18 cellular contexts compared by ENCODE assay signal in genomic region chr13:45548281-45548680, GRCh38.
"Had no signal": no experiment of that assay in that cellular context is flagged by ENCODE, and none has a peak within 500 bp of the region (broad histone marks: within the 10 kb centered on the region; RNA-seq: fewer than 3 reads in every experiment).

No MANE protein-coding gene starts in this region.

- H3K9me3 ChIP-seq: ascending aorta, gastroesophageal sphincter, mucosa of descending colon, testis, upper lobe of right lung had no signal

- H3K36me3 ChIP-seq: ascending aorta, gastroesophageal sphincter, upper lobe of right lung had no signal

- H3K27me3 Mint-ChIP-seq: activated naive CD4-positive, alpha-beta T cell treated with anti-CD3 and anti-CD28 coated beads, Interleukin-2, amount 50 U/mL, for 24 hours had no signal

- H3K4me1 ChIP-seq: ascending aorta, gastroesophageal sphincter, parathyroid adenoma, testis, upper lobe of right lung had no signal

- H3K4me1 Mint-ChIP-seq: activated naive CD4-positive, alpha-beta T cell treated with anti-CD3 and anti-CD28 coated beads, Interleukin-2, amount 50 U/mL, for 24 hours; central memory CD8-positive, alpha-beta T cell had no signal

- H3K27ac ChIP-seq: ascending aorta, coronary artery, gastroesophageal sphincter, parathyroid adenoma, testis, upper lobe of right lung had no signal

- H3K36me3 Mint-ChIP-seq: activated naive CD4-positive, alpha-beta T cell treated with anti-CD3 and anti-CD28 coated beads, Interleukin-2, amount 50 U/mL, for 24 hours; memory B cell; naive thymus-derived CD8-positive, alpha-beta T cell; stimulated activated memory B cell treated with anti-CD40 and anti-IgM and Interleukin-4, amounts not matched to agents 10 μg/mL and 1 μg/mL and 100 μg/mL, for 72 hours had no signal

- ATAC-seq: gastroesophageal sphincter; mucosa of descending colon; naive thymus-derived CD8-positive, alpha-beta T cell; sciatic nerve; stimulated activated memory B cell treated with anti-CD40 and anti-IgM and Interleukin-4, amounts not matched to agents 10 μg/mL and 1 μg/mL and 100 μg/mL, for 72 hours; upper lobe of right lung had no signal

- H3K27ac Mint-ChIP-seq: activated naive CD4-positive, alpha-beta T cell treated with anti-CD3 and anti-CD28 coated beads, Interleukin-2, amount 50 U/mL, for 24 hours; memory B cell; stimulated activated memory B cell treated with anti-CD40 and anti-IgM and Interleukin-4, amounts not matched to agents 10 μg/mL and 1 μg/mL and 100 μg/mL, for 72 hours had no signal

- H3K9ac ChIP-seq: parathyroid adenoma had no signal

- H3K4me3 ChIP-seq: ascending aorta, coronary artery, gastroesophageal sphincter, mucosa of descending colon, testis, upper lobe of right lung had no signal

- H3K4me3 Mint-ChIP-seq: activated naive CD4-positive, alpha-beta T cell treated with anti-CD3 and anti-CD28 coated beads, Interleukin-2, amount 50 U/mL, for 24 hours; central memory CD8-positive, alpha-beta T cell; memory B cell; naive thymus-derived CD8-positive, alpha-beta T cell; stimulated activated memory B cell treated with anti-CD40 and anti-IgM and Interleukin-4, amounts not matched to agents 10 μg/mL and 1 μg/mL and 100 μg/mL, for 72 hours had no signal

- H3K27me3 ChIP-seq: ascending aorta, testis, upper lobe of right lung had no signal

- H3K9me3 Mint-ChIP-seq: activated naive CD4-positive, alpha-beta T cell treated with anti-CD3 and anti-CD28 coated beads, Interleukin-2, amount 50 U/mL, for 24 hours; central memory CD8-positive, alpha-beta T cell; memory B cell; naive thymus-derived CD8-positive, alpha-beta T cell; stimulated activated memory B cell treated with anti-CD40 and anti-IgM and Interleukin-4, amounts not matched to agents 10 μg/mL and 1 μg/mL and 100 μg/mL, for 72 hours had no signal

- DNase-seq: activated CD4-positive, alpha-beta T cell treated with anti-CD3 and anti-CD28 coated beads, Interleukin-2, amount 50 U/mL, for 4 hours; activated gamma-delta T cell; erythroblast; mucosa of descending colon; naive thymus-derived CD8-positive, alpha-beta T cell; stimulated activated CD4-positive, alpha-beta T cell treated with anti-CD3 and anti-CD28 coated beads, Interleukin-4, amount 100 ng/mL, for 4 hours; T-helper 2 cell; testis; upper lobe of right lung had no signal
